ENCODE assay signal across 8 cellular contexts in genomic region chr15:90560229-90560771, GRCh38. TPM values are rescaled to one million over a fixed set of nuclear protein-coding genes. Genes with fewer than 3 reads are reported as not detected.
DNase-seq lines count a peak whose midpoint lies in the region; ATAC-seq and TF ChIP-seq lines count a peak whose summit lies in the region.

No MANE protein-coding gene starts in this region.

- H3K9me3 ChIP-seq in GM23248 (ENCODE audit: low read depth) = no peaks in the 10 kb centered on the region
- no peaks in the 10 kb centered on the region for H3K9me3 ChIP-seq in ascending aorta

- DNase-seq in GM23248 (peak; percentile 95), ascending aorta (ENCODE audit: low spot score in 2 of 2) (peak in 1 of 2 donors; percentile 83), hepatic stellate cell (ENCODE audit: low spot score) (peak; percentile 63), smooth muscle cell of the brain vasculature (ENCODE audit: low read depth, low spot score) (peak; percentile 75)

- peak overlapping the region; percentile 91 for H3K27ac ChIP-seq in GM23248
- H3K27ac ChIP-seq in ascending aorta = peak overlapping the region; percentile 84 to 87

- intact Hi-C loops in ascending aorta (cut with DNase I) = no loop called here

- peak overlapping the region; percentile 36 for H3K4me2 ChIP-seq in GM23248 (ENCODE audit: unreplicated experiment)

- in situ Hi-C loops in GM23248 (cut with MboI) = no loop called here

- H4K20me1 ChIP-seq in GM23248 (ENCODE audit: insufficient read depth) = no peaks in the 10 kb centered on the region

- H3K27me3 ChIP-seq in GM23248 (replicated peaks; ENCODE audit: insufficient read depth) (no peaks in the 10 kb centered on the region), ascending aorta (no peaks in the 10 kb centered on the region)

- peak overlapping the region; percentile 61 for H3K9ac ChIP-seq in GM23248

- peaks cover 66% of the 10 kb centered on the region for H3K79me2 ChIP-seq in GM23248 (ENCODE audit: insufficient read depth)

- no peak for TF ChIP-seq CTCF in ascending aorta (IDR thresholded peaks at IDR 0.05)

- peaks cover 65% of the 10 kb centered on the region for H3F3A ChIP-seq in GM23248 (ENCODE audit: insufficient read depth)

- H3K4me1 ChIP-seq in GM23248 (ENCODE audit: insufficient read depth) (peaks cover 55% of the 10 kb centered on the region), ascending aorta (peaks cover 34 to 72% of the 10 kb centered on the region in 2 donors)

- H3K36me3 ChIP-seq in GM23248 (ENCODE audit: low read depth) (no peaks in the 10 kb centered on the region), ascending aorta (no peaks in the 10 kb centered on the region)

- H2AFZ ChIP-seq in GM23248 = no peak overlapping the region

- no peaks in the 10 kb centered on the region for H3K9me2 ChIP-seq in GM23248 (ENCODE audit: insufficient read depth)

- ATAC-seq in HG03108 (IDR thresholded peaks at IDR 0.05; ENCODE audit: unreplicated experiment) (no peak), GM21529 (IDR thresholded peaks at IDR 0.05; ENCODE audit: unreplicated experiment) (no peak), GM18520 (IDR thresholded peaks at IDR 0.05; ENCODE audit: unreplicated experiment) (no peak), HG03460 (IDR thresholded peaks at IDR 0.05; ENCODE audit: unreplicated experiment) (no peak)

- peak overlapping the region; percentile 26 for H3K4me3 ChIP-seq in GM23248
- H3K4me3 ChIP-seq in ascending aorta = no peak overlapping the region

- WGBS in GM23248 (ENCODE audit: low coverage in 1 of 2, low lambda C conversion rate in 2 of 2, missing lambda C conversion rate in 2 of 2), 2 experiments = 2 to 4% methylated on average over 7 of the region's 7 CpGs

RNA-seq across cellular contexts. Expression of gene CRTC3, which starts 30.6 kb away (rescaled TPM):
- 15.7 and 18.6 TPM in 2 replicates for total RNA-seq in GM23248 (2014; rRNA removed; shearing (Covaris generic))
- 16.9 and 18.1 TPM in 2 replicates for polyA plus RNA-seq in GM23248 (2016; fragmentation: Nextera tagmentation; extraction: Ambion mirVana)
- total RNA-seq in ascending aorta = 35.5 TPM
